In the genomic region with DNA sequence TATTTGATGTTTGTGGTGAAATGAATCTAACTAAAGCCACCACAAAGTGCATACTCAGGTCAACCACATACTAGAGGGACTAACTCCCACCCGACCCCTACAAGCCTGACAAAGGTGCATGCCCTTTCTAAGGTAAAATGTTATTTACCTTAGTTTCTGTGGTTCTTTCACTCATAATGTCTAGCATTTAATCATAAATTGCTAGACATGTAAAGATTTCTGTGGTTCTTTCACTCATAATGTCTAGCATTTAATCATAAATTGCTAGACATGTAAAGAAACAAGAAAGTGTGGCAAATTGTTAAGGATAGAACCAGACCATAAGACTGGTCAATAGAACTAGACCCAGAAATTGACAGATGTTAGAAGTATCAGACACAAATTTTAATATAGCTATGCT, we compare ENCODE assay signal across 2 cellular contexts.
TF ChIP-seq lines count a peak whose summit lies in the region.

No MANE protein-coding gene starts in this region.

TF ChIP-seq in A549, 52 proteins besides CTCF, POLR2A, EP300 and RAD21 (continued from another document):
- TF ChIP-seq EHF (CRISPR knock-in tag; IDR thresholded peaks at IDR 0.05) = no peak
TF ChIP-seq in A549: peak in this region for 0.

TF ChIP-seq in HEK293, 187 proteins besides CTCF, POLR2A, EP300 and RAD21 (continued from another document):
- no peak for TF ChIP-seq REST (tag by site-specific recombination; IDR thresholded peaks at IDR 0.05)
- peak; percentile 99 for TF ChIP-seq ZNF26 (tag by site-specific recombination; IDR thresholded peaks at IDR 0.05)
